In genomic region chr6:22072939-22073338, GRCh38 we compare ENCODE assay signal across 1 cellular context.
TF ChIP-seq lines count a peak whose summit lies in the region.

No MANE protein-coding gene starts in this region.

TF ChIP-seq in K562, 482 proteins besides CTCF, POLR2A, EP300 and RAD21 (continued from another document):
- TF ChIP-seq MGA (IDR thresholded peaks at IDR 0.05) (0 out of 2 replicates have a peak, but pooled peaks have one; percentile 25), KHSRP (IDR thresholded peaks at IDR 0.05) (no peak), CEBPB (tag; IDR thresholded peaks at IDR 0.05) (peak; percentile 20; the same call in 1 of the 2 replicates), NFATC3 (IDR thresholded peaks at IDR 0.05) (no peak), ZNF197 (CRISPR knock-in tag; IDR thresholded peaks at IDR 0.05; ENCODE audit: low read depth) (no peak), ZNF41 (CRISPR knock-in tag; conservative IDR thresholded peaks at IDR 0.05) (no peak), CXXC5 (CRISPR knock-in tag; IDR thresholded peaks at IDR 0.05) (0 out of 2 replicates have a peak, but pooled peaks have one; percentile 10), FOXJ2 (tag; IDR thresholded peaks at IDR 0.05) (0 out of 2 replicates have a peak, but pooled peaks have one; percentile 52), ZNF175 (CRISPR knock-in tag; IDR thresholded peaks at IDR 0.05; ENCODE audit: low read depth) (0 out of 2 replicates have a peak, but pooled peaks have one; percentile 40), JUND (IDR thresholded peaks at IDR 0.05; ENCODE audit: borderline replicate concordance, low read depth, low read length) (no peak), JUND (tag; IDR thresholded peaks at IDR 0.05; ENCODE audit: borderline replicate concordance, low read depth, low read length) (no peak), ZSCAN32 (CRISPR knock-in tag; IDR thresholded peaks at IDR 0.05) (0 out of 2 replicates have a peak, but pooled peaks have one; percentile 36), CEBPG (CRISPR knock-in tag; IDR thresholded peaks at IDR 0.05) (no peak), CEBPG (tag; conservative IDR thresholded peaks at IDR 0.05 in 1 of 2, IDR thresholded peaks at IDR 0.05 in 1 of 2) (peak; percentile 57 to 73; a peak in 3 of 4 replicates), FOXM1 (IDR thresholded peaks at IDR 0.05; ENCODE audit: low read depth) (no peak), FOXM1 (CRISPR knock-in tag; IDR thresholded peaks at IDR 0.05; ENCODE audit: low read depth) (no peak), ILF3 (IDR thresholded peaks at IDR 0.05; ENCODE audit: borderline replicate concordance) (no peak), ZNF584 (CRISPR knock-in tag; IDR thresholded peaks at IDR 0.05; ENCODE audit: low read depth) (peak; percentile 49; the same call in 1 of the 2 replicates), SMAD4 (CRISPR knock-in tag; conservative IDR thresholded peaks at IDR 0.05) (0 out of 2 replicates have a peak, but pooled peaks have one; percentile 14), KLF1 (tag; IDR thresholded peaks at IDR 0.05) (no peak), ZBTB34 (CRISPR knock-in tag; IDR thresholded peaks at IDR 0.05) (no peak), DMBX1 (CRISPR knock-in tag; IDR thresholded peaks at IDR 0.05; ENCODE audit: borderline replicate concordance) (0 out of 2 replicates have a peak, but pooled peaks have one; percentile 11), U2AF1 (optimal IDR thresholded peaks at IDR 0.05; ENCODE audit: low read depth, low read length) (no peak), L3MBTL2 (IDR thresholded peaks at IDR 0.05) (peak; percentile 24; the same call in 1 of the 2 replicates)
- TF ChIP-seq, protein P1, sequence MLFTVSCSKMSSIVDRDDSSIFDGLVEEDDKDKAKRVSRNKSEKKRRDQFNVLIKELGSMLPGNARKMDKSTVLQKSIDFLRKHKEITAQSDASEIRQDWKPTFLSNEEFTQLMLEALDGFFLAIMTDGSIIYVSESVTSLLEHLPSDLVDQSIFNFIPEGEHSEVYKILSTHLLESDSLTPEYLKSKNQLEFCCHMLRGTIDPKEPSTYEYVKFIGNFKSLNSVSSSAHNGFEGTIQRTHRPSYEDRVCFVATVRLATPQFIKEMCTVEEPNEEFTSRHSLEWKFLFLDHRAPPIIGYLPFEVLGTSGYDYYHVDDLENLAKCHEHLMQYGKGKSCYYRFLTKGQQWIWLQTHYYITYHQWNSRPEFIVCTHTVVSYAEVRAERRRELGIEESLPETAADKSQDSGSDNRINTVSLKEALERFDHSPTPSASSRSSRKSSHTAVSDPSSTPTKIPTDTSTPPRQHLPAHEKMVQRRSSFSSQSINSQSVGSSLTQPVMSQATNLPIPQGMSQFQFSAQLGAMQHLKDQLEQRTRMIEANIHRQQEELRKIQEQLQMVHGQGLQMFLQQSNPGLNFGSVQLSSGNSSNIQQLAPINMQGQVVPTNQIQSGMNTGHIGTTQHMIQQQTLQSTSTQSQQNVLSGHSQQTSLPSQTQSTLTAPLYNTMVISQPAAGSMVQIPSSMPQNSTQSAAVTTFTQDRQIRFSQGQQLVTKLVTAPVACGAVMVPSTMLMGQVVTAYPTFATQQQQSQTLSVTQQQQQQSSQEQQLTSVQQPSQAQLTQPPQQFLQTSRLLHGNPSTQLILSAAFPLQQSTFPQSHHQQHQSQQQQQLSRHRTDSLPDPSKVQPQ (CRISPR knock-in tag; IDR thresholded peaks at IDR 0.05; ENCODE audit: borderline replicate concordance), result no peak
- TF ChIP-seq, protein P2, sequence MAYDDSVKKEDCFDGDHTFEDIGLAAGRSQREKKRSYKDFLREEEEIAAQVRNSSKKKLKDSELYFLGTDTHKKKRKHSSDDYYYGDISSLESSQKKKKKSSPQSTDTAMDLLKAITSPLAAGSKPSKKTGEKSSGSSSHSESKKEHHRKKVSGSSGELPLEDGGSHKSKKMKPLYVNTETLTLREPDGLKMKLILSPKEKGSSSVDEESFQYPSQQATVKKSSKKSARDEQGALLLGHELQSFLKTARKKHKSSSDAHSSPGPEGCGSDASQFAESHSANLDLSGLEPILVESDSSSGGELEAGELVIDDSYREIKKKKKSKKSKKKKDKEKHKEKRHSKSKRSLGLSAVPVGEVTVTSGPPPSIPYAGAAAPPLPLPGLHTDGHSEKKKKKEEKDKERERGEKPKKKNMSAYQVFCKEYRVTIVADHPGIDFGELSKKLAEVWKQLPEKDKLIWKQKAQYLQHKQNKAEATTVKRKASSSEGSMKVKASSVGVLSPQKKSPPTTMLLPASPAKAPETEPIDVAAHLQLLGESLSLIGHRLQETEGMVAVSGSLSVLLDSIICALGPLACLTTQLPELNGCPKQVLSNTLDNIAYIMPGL (CRISPR knock-in tag; IDR thresholded peaks at IDR 0.05), result no peak
- TF ChIP-seq, protein P3, sequence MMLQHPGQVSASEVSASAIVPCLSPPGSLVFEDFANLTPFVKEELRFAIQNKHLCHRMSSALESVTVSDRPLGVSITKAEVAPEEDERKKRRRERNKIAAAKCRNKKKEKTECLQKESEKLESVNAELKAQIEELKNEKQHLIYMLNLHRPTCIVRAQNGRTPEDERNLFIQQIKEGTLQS (IDR thresholded peaks at IDR 0.05), result peak; percentile 28; the same call in 1 of the 2 replicates
- TF ChIP-seq, protein P3 (CRISPR knock-in tag; conservative IDR thresholded peaks at IDR 0.05), result no peak
- TF ChIP-seq, protein P4, sequence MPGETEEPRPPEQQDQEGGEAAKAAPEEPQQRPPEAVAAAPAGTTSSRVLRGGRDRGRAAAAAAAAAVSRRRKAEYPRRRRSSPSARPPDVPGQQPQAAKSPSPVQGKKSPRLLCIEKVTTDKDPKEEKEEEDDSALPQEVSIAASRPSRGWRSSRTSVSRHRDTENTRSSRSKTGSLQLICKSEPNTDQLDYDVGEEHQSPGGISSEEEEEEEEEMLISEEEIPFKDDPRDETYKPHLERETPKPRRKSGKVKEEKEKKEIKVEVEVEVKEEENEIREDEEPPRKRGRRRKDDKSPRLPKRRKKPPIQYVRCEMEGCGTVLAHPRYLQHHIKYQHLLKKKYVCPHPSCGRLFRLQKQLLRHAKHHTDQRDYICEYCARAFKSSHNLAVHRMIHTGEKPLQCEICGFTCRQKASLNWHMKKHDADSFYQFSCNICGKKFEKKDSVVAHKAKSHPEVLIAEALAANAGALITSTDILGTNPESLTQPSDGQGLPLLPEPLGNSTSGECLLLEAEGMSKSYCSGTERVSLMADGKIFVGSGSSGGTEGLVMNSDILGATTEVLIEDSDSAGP (CRISPR knock-in tag; IDR thresholded peaks at IDR 0.05), result no peak
- TF ChIP-seq, protein P5, sequence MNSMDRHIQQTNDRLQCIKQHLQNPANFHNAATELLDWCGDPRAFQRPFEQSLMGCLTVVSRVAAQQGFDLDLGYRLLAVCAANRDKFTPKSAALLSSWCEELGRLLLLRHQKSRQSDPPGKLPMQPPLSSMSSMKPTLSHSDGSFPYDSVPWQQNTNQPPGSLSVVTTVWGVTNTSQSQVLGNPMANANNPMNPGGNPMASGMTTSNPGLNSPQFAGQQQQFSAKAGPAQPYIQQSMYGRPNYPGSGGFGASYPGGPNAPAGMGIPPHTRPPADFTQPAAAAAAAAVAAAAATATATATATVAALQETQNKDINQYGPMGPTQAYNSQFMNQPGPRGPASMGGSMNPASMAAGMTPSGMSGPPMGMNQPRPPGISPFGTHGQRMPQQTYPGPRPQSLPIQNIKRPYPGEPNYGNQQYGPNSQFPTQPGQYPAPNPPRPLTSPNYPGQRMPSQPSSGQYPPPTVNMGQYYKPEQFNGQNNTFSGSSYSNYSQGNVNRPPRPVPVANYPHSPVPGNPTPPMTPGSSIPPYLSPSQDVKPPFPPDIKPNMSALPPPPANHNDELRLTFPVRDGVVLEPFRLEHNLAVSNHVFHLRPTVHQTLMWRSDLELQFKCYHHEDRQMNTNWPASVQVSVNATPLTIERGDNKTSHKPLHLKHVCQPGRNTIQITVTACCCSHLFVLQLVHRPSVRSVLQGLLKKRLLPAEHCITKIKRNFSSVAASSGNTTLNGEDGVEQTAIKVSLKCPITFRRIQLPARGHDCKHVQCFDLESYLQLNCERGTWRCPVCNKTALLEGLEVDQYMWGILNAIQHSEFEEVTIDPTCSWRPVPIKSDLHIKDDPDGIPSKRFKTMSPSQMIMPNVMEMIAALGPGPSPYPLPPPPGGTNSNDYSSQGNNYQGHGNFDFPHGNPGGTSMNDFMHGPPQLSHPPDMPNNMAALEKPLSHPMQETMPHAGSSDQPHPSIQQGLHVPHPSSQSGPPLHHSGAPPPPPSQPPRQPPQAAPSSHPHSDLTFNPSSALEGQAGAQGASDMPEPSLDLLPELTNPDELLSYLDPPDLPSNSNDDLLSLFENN (IDR thresholded peaks at IDR 0.05; ENCODE audit: low read depth in 2 of 2, low read length in 2 of 2), result no peak
TF ChIP-seq in K562: peak in this region for 13.
